ENCODE assay signal across 9 cellular contexts in the genomic region with DNA sequence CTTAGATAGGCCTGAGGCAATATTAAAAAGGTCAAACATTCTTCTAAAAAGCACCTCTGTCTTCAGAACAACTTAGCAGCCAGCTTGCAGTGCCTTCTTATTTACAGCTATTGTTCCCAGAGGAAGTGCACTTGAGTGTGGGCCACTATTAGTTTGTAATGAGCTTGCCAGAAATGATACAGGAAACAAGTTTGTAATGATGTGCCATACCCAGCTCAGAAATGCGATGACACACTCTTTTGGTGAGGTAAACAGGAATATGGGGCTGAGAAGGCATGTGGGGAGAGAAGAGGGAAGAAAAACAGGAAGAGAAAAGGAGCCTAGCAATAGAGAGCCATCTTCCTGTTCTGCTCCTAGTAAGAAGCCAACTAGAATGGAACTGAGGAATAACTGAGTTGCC.
"Had no signal": no experiment of that assay in that cellular context is flagged by ENCODE, and none has a peak within 500 bp of the region (broad histone marks: within the 10 kb centered on the region; RNA-seq: fewer than 3 reads in every experiment).

No MANE protein-coding gene starts in this region.

- H3K4me3 ChIP-seq: lower lobe of right lung, thoracic aorta had no signal

- H3K9me3 ChIP-seq: lower lobe of right lung, thoracic aorta had no signal

- H3K36me3 ChIP-seq: lower lobe of right lung, thoracic aorta had no signal

- DNase-seq: effector CD4-positive, alpha-beta T cell; hypothalamus; lower lobe of right lung; naive B cell; retina; stimulated activated CD4-positive, alpha-beta T cell treated with anti-CD3 and anti-CD28 coated beads, Interleukin-15, amount 100 ng/mL, for 24 hours; stimulated activated CD4-positive, alpha-beta T cell treated with anti-CD3 and anti-CD28 coated beads, Interleukin-4, amount 100 ng/mL, for 24 hours; stimulated activated naive CD8-positive, alpha-beta T cell treated with anti-CD3 and anti-CD28 coated beads, Interleukin-15, amount 100 ng/mL, for 72 hours had no signal
